Comparison of ENCODE assay signal across 8 cellular contexts in genomic region chr7:23473848-23474097, GRCh38. TPM values are rescaled to one million over a fixed set of nuclear protein-coding genes. Genes with fewer than 3 reads are reported as not detected.
A peak's percentile ranks its signal among the peaks of the same experiment; 100 is the strongest.
DNase-seq lines count a peak whose midpoint lies in the region; FAIRE-seq and TF ChIP-seq lines count a peak whose summit lies in the region.

No MANE protein-coding gene starts in this region.

- H3K27me3 ChIP-seq in HUES64 (ENCODE audit: insufficient read depth, low read length) (no peaks in the 10 kb centered on the region), mammary epithelial cell (ENCODE audit: insufficient read depth, low read length) (peaks cover 45% of the 10 kb centered on the region), osteoblast (ENCODE audit: insufficient read depth, low read length) (peaks cover 94% of the 10 kb centered on the region)

- CTCF ChIA-PET in mammary epithelial cell (lab: Charles Lee; ENCODE audit: low non-redundant PET): no interaction called here

- FAIRE-seq in GM12891 (lab: Jason Lieb, UNC): no peak

- peak overlapping the region; percentile 97 for H3K27ac ChIP-seq in HUES64 (ENCODE audit: low read depth, low read length)
- no peak overlapping the region for H3K27ac ChIP-seq in mammary epithelial cell (ENCODE audit: insufficient read depth, low read depth, low read length)
- H3K27ac ChIP-seq in osteoblast (ENCODE audit: low read depth, low read length): no peak overlapping the region

- under 1% methylated on average over 24 of the region's 24 CpGs for WGBS in HUES64
- WGBS in mammary epithelial cell (ENCODE audit: low coverage, missing lambda C conversion rate): 0% methylated on average over 10 of the region's 24 CpGs

- no peak for TF ChIP-seq CTCF in mammary epithelial cell (conservative IDR thresholded peaks at IDR 0.05 in 1 of 2, IDR thresholded peaks at IDR 0.05 in 1 of 2; ENCODE audit: extremely low read depth in 1 of 2, insufficient read depth in 1 of 2, low read depth in 1 of 2, low read length in 2 of 2)
- no peak for TF ChIP-seq CTCF in osteoblast (IDR thresholded peaks at IDR 0.05; ENCODE audit: extremely low read depth, low read depth, low read length)

- H3K9me3 ChIP-seq in HUES64 (ENCODE audit: insufficient read depth, low read depth, low read length) (no peaks in the 10 kb centered on the region), mammary epithelial cell (replicated peaks; ENCODE audit: insufficient read depth, low read length) (no peaks in the 10 kb centered on the region), osteoblast (ENCODE audit: low read depth, low read length) (no peaks in the 10 kb centered on the region)

- in situ Hi-C loops in mammary epithelial cell (cut with MboI; ENCODE audit: low sequenced_read_pairs in 2 of 2): loop anchor here in 1 of 2 donors (10.0 kb wide), 1 partner anchor 199 kb away; no protein-coding TSS in a partner anchor

- H4K20me1 ChIP-seq in mammary epithelial cell (ENCODE audit: insufficient read depth, low read length): no peaks in the 10 kb centered on the region
- H4K20me1 ChIP-seq in osteoblast (ENCODE audit: insufficient read depth, low read length): no peaks in the 10 kb centered on the region

- H3K36me3 ChIP-seq in HUES64 (ENCODE audit: insufficient read depth, low read length) (no peaks in the 10 kb centered on the region), mammary epithelial cell (ENCODE audit: insufficient read depth, low read length) (no peaks in the 10 kb centered on the region), osteoblast (ENCODE audit: insufficient read depth, low read length) (no peaks in the 10 kb centered on the region)

- H2AFZ ChIP-seq in mammary epithelial cell (ENCODE audit: low read depth, low read length): peak overlapping the region; percentile 95
- H2AFZ ChIP-seq in osteoblast (ENCODE audit: low read length): peak overlapping the region; percentile 56

- DNase-seq in NCI-H2196 (lab: John Stamatoyannopoulos, UW; ENCODE audit: unreplicated experiment): peak; percentile 67
- no peak for DNase-seq in NCI-H2196 treated with DMSO at 0.1 percent for 48 hours (lab: John Stamatoyannopoulos, UW; ENCODE audit: unreplicated experiment)
- DNase-seq in mammary epithelial cell: no peak
- no peak for DNase-seq in osteoblast (ENCODE audit: insufficient read length, low spot score, missing footprints)
- no peak for DNase-seq in EL
- DNase-seq in NCI-H1694 (lab: John Stamatoyannopoulos, UW): no peak
- no peak for DNase-seq in GM12891 (ENCODE audit: insufficient read length, low spot score)

- H3K79me2 ChIP-seq in mammary epithelial cell (ENCODE audit: insufficient read depth, low read length) (no peaks in the 10 kb centered on the region), osteoblast (ENCODE audit: insufficient read depth, low read length) (peaks cover 7% of the 10 kb centered on the region)

- H3K4me1 ChIP-seq in HUES64 (ENCODE audit: insufficient read depth, low read length) (peaks cover 32% of the 10 kb centered on the region), mammary epithelial cell (ENCODE audit: insufficient read depth, low read length) (peaks cover 24% of the 10 kb centered on the region), osteoblast (ENCODE audit: insufficient read depth, low read length) (peaks cover 20% of the 10 kb centered on the region)

- intact Hi-C loops in mammary epithelial cell (cut with micrococcal nuclease): loop anchor here (10.0 kb wide), 1 partner anchor 289 kb away; the partner anchor contains the start of gene NUP42

- H3K4me3 ChIP-seq in HUES64 (ENCODE audit: low read length) (peak overlapping the region; percentile 84), mammary epithelial cell (replicated peaks in 1 of 3; ENCODE audit: insufficient read depth in 1 of 3, low read depth in 2 of 3, low read length in 3 of 3) (peak overlapping the region; percentile 47 to 67 (median 62)), osteoblast (ENCODE audit: insufficient read depth, low read length) (peak overlapping the region; percentile 76)

- dilution Hi-C loops in mammary epithelial cell (cut with HindIII; ENCODE audit: low sequenced_read_pairs): no loop called here

- TF ChIP-seq POLR2A in GM12891 (IDR thresholded peaks at IDR 0.05; ENCODE audit: low read depth, low read length): no peak

- BruUV-seq in mammary epithelial cell (replicated peaks; lab: Mats Ljungman, UMichigan): no TSS peak

- peak overlapping the region; percentile 100 for H3K4me2 ChIP-seq in mammary epithelial cell (ENCODE audit: insufficient read depth, low read depth, low read length)
- peak overlapping the region; percentile 91 for H3K4me2 ChIP-seq in osteoblast (ENCODE audit: insufficient read depth, low read length)

- peak overlapping the region; percentile 99 for H3K9ac ChIP-seq in HUES64 (ENCODE audit: low read depth, low read length)
- H3K9ac ChIP-seq in mammary epithelial cell (ENCODE audit: insufficient read depth, low read length): no peak overlapping the region

TF ChIP-seq in GM12891, 5 proteins besides CTCF, POLR2A, EP300 and RAD21:
- TF ChIP-seq POLR2AphosphoS5 (IDR thresholded peaks at IDR 0.05; ENCODE audit: low read depth, low read length): no peak
- no peak for TF ChIP-seq TAF1 (IDR thresholded peaks at IDR 0.05; ENCODE audit: low read depth, low read length)
- no peak for TF ChIP-seq PAX5 (IDR thresholded peaks at IDR 0.05; ENCODE audit: insufficient read depth, low read length, severe bottlenecking)
- TF ChIP-seq POU2F2 (IDR thresholded peaks at IDR 0.05; ENCODE audit: low read depth, low read length): no peak
- TF ChIP-seq SPI1 (IDR thresholded peaks at IDR 0.05; ENCODE audit: low read depth, low read length): no peak

RNA-seq across cellular contexts. Expression of gene IGF2BP3, which starts 3.5 kb away (rescaled TPM):
- polyA plus RNA-seq in HUES64 (2013, experiment 1 of 2): 83.9 TPM
- 103 TPM for polyA plus RNA-seq in HUES64 (2013, experiment 2 of 2)
- total RNA-seq in mammary epithelial cell: 10 to 100 TPM in 1 of 2 donors, 1 to 10 TPM in 1; 5.0 to 14.4 TPM
- polyA plus RNA-seq in mammary epithelial cell: 12.4 TPM
- polyA minus RNA-seq in mammary epithelial cell: 28.1 TPM
- 2.5 and 2.7 TPM in 2 replicates for total RNA-seq in osteoblast
- 31.3 TPM for polyA plus RNA-seq in GM12891 (2012; ENCODE audit: low read depth, missing spikeins)

RNA-seq across cellular contexts. Expression of gene TRA2A, which starts 58.0 kb away (rescaled TPM):
- 87.6 TPM for polyA plus RNA-seq in HUES64 (2013, experiment 1 of 2)
- 88.6 TPM for polyA plus RNA-seq in HUES64 (2013, experiment 2 of 2)
- total RNA-seq in mammary epithelial cell (10 to 100 TPM; 25.5 to 95.2 TPM), osteoblast (23.6 and 25.7 TPM in 2 replicates)
- polyA plus RNA-seq in mammary epithelial cell: 34.6 TPM
- polyA minus RNA-seq in mammary epithelial cell: 12.0 TPM
- polyA plus RNA-seq in GM12891 (2012; ENCODE audit: low read depth, missing spikeins): 74.3 TPM
